ENCODE assay signal across 27 cellular contexts in the genomic region with DNA sequence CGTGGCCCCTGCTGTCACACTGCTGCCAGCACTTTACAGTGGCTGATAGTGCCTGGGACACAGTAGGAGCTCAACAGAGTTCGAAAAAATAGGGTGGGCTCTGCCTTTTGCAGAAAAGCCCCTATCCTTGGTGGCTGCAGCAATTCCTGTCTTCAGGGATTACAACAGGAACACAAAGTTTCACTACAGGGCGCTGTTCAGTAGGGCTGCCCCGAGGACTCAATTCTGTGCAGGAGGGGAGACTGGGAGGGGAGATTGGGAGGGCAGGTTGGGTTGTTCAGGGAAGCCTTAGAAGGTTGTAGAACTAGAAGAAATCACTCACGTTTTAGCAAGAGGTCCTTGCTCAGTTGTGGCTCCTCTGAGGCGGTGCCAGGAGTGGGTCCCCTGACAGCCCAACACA.
DNase-seq lines count a peak whose midpoint lies in the region; ATAC-seq, FAIRE-seq and TF ChIP-seq lines count a peak whose summit lies in the region.
"Had no signal": no experiment of that assay in that cellular context is flagged by ENCODE, and none has a peak within 500 bp of the region (broad histone marks: within the 10 kb centered on the region; RNA-seq: fewer than 3 reads in every experiment).

No MANE protein-coding gene starts in this region.

- H3K36me3 ChIP-seq in cardiac muscle cell = no peaks in the 10 kb centered on the region
- H3K36me3 ChIP-seq: BLaER1 treated with 17β-estradiol and CSF1 and Interleukin-3, amounts not matched to agents 10 nM and 100 nM; HAP-1; upper lobe of right lung had no signal

- no peaks in the 10 kb centered on the region for H3K27me3 ChIP-seq in cardiac muscle cell
- no peaks in the 10 kb centered on the region for H3K27me3 ChIP-seq in right cardiac atrium (ENCODE audit: control insufficient read depth, insufficient read depth)
- H3K27me3 ChIP-seq: upper lobe of right lung had no signal

- H3K4me1 Mint-ChIP-seq in activated T-cell treated with anti-CD3 and anti-CD28 coated beads, Interleukin-2, amount 50 U/mL, for 4 hours (ENCODE audit: low read depth) = no peaks in the 10 kb centered on the region
- H3K4me1 Mint-ChIP-seq: activated CD4-positive, alpha-beta T cell treated with anti-CD3 and anti-CD28 coated beads, Interleukin-2, amount 10 ng/mL, durations not matched to agents 24 days and 14 days had no signal

- no peak overlapping the region for H3K4me3 Mint-ChIP-seq in activated T-cell treated with anti-CD3 and anti-CD28 coated beads, Interleukin-2, amount 50 U/mL, for 4 hours
- H3K4me3 Mint-ChIP-seq: activated CD4-positive, alpha-beta T cell treated with anti-CD3 and anti-CD28 coated beads, Interleukin-2, amount 10 ng/mL, durations not matched to agents 24 days and 14 days had no signal

- no peaks in the 10 kb centered on the region for H3K27me3 Mint-ChIP-seq in activated T-cell treated with anti-CD3 and anti-CD28 coated beads, Interleukin-2, amount 50 U/mL, for 4 hours (ENCODE audit: low read depth)
- H3K27me3 Mint-ChIP-seq: activated CD4-positive, alpha-beta T cell treated with anti-CD3 and anti-CD28 coated beads, Interleukin-2, amount 10 ng/mL, durations not matched to agents 24 days and 14 days had no signal

- H3K9me3 ChIP-seq in cardiac muscle cell (ENCODE audit: low read depth) = no peaks in the 10 kb centered on the region
- no peaks in the 10 kb centered on the region for H3K9me3 ChIP-seq in right cardiac atrium (ENCODE audit: control insufficient read depth, low read length)
- H3K9me3 ChIP-seq: HAP-1, SK-N-SH, upper lobe of right lung had no signal

- 86% methylated on average over 6 of the region's 6 CpGs for WGBS in right cardiac atrium

- TF ChIP-seq CTCF in cardiac muscle cell (IDR thresholded peaks at IDR 0.05; ENCODE audit: low read depth, low read length) = no peak
- TF ChIP-seq CTCF in foreskin fibroblast (IDR thresholded peaks at IDR 0.05; ENCODE audit: low read depth, low read length) = peak; percentile 51

- ATAC-seq in right cardiac atrium = no peak
- no peak for ATAC-seq in activated T-cell treated with anti-CD3 and anti-CD28 coated beads, Interleukin-2, amount 50 U/mL, for 4 hours
- no peak for ATAC-seq in HG02840 (IDR thresholded peaks at IDR 0.05; ENCODE audit: low FRiP score, unreplicated experiment)
- ATAC-seq: GM12878, upper lobe of right lung had no signal

- intact Hi-C loops in right cardiac atrium (cut with DNase I) = no loop called here

- no peak for TF ChIP-seq POLR2A in GM12891 (IDR thresholded peaks at IDR 0.05; ENCODE audit: low read depth, low read length)

- H3K4me3 ChIP-seq in cardiac muscle cell = no peak overlapping the region
- H3K4me3 ChIP-seq in right cardiac atrium (ENCODE audit: low read length) = no peak overlapping the region
- no peak overlapping the region for H3K4me3 ChIP-seq in foreskin fibroblast (ENCODE audit: low read depth in 1 of 2, low read length in 2 of 2)
- H3K4me3 ChIP-seq: BLaER1 treated with 17β-estradiol and CSF1 and Interleukin-3, amounts not matched to agents 10 nM and 100 nM; GM12878; HAP-1; skin epidermis; upper lobe of right lung had no signal

- peak overlapping the region; percentile 29 for H3K27ac ChIP-seq in cardiac muscle cell
- H3K27ac ChIP-seq in right cardiac atrium (ENCODE audit: low read length) = no peak overlapping the region
- H3K27ac ChIP-seq: BLaER1 treated with 17β-estradiol and CSF1 and Interleukin-3, amounts not matched to agents 10 nM and 100 nM; RWPE1; skin epidermis; upper lobe of right lung had no signal

- H3K4me1 ChIP-seq in cardiac muscle cell (ENCODE audit: low read depth) = peaks cover 43% of the 10 kb centered on the region
- H3K4me1 ChIP-seq in right cardiac atrium (ENCODE audit: control insufficient read depth, insufficient read depth, low read length) = peaks cover 6% of the 10 kb centered on the region
- H3K4me1 ChIP-seq: HAP-1, upper lobe of right lung had no signal

- H3K36me3 Mint-ChIP-seq in activated T-cell treated with anti-CD3 and anti-CD28 coated beads, Interleukin-2, amount 50 U/mL, for 4 hours (ENCODE audit: insufficient read depth) = no peaks in the 10 kb centered on the region

- DNase-seq in cardiac muscle cell (ENCODE audit: low read depth in 1 of 2, low spot score in 1 of 2) (no peak), right cardiac atrium (no peak), foreskin fibroblast (no peak), T-helper 1 cell (no peak), A172 (ENCODE audit: low spot score) (no peak), GM12891 (ENCODE audit: insufficient read length, low spot score) (no peak)
- peak; percentile 11 for DNase-seq in activated T-cell treated with anti-CD3 and anti-CD28 coated beads, Interleukin-2, amount 50 U/mL, for 4 hours
- DNase-seq: activated CD4-positive, alpha-beta T cell treated with anti-CD3 and anti-CD28 coated beads, Interleukin-2, amount 10 ng/mL, durations not matched to agents 24 days and 14 days; activated CD8-positive, alpha-beta memory T cell treated with anti-CD3 and anti-CD28 coated beads, Interleukin-2, amount 50 U/mL, for 4 hours; activated naive CD4-positive, alpha-beta T cell treated with Interleukin-2 at 50 U/mL for 16 hours; amniotic stem cell; DND-41; glutamatergic neuron; kidney glomerular epithelial cell; NCI-H1105; NCI-H1930; NCI-H226; NCI-H748 treated with DMSO at 0.1 percent for 48 hours; SK-N-SH; stimulated activated CD4-positive, alpha-beta T cell treated with anti-CD3 and anti-CD28 coated beads, Interleukin-1b, Interleukin-23, amount 100 ng/mL, for 48 hours; upper lobe of right lung had no signal

- FAIRE-seq in GM12891 (lab: Jason Lieb, UNC) = no peak
- FAIRE-seq: GM12878 had no signal

- H3K9me3 Mint-ChIP-seq in activated T-cell treated with anti-CD3 and anti-CD28 coated beads, Interleukin-2, amount 50 U/mL, for 4 hours = no peaks in the 10 kb centered on the region
- H3K9me3 Mint-ChIP-seq: activated CD4-positive, alpha-beta T cell treated with anti-CD3 and anti-CD28 coated beads, Interleukin-2, amount 10 ng/mL, durations not matched to agents 24 days and 14 days had no signal

TF ChIP-seq in GM12891, 5 proteins besides CTCF, POLR2A, EP300 and RAD21:
- TF ChIP-seq PAX5 (IDR thresholded peaks at IDR 0.05; ENCODE audit: insufficient read depth, low read length, severe bottlenecking) = no peak
- TF ChIP-seq POLR2AphosphoS5 (IDR thresholded peaks at IDR 0.05; ENCODE audit: low read depth, low read length) = no peak
- TF ChIP-seq SPI1 (IDR thresholded peaks at IDR 0.05; ENCODE audit: low read depth, low read length) = no peak
- no peak for TF ChIP-seq TAF1 (IDR thresholded peaks at IDR 0.05; ENCODE audit: low read depth, low read length)
- TF ChIP-seq POU2F2 (IDR thresholded peaks at IDR 0.05; ENCODE audit: low read depth, low read length) = no peak
